In the genomic region with DNA sequence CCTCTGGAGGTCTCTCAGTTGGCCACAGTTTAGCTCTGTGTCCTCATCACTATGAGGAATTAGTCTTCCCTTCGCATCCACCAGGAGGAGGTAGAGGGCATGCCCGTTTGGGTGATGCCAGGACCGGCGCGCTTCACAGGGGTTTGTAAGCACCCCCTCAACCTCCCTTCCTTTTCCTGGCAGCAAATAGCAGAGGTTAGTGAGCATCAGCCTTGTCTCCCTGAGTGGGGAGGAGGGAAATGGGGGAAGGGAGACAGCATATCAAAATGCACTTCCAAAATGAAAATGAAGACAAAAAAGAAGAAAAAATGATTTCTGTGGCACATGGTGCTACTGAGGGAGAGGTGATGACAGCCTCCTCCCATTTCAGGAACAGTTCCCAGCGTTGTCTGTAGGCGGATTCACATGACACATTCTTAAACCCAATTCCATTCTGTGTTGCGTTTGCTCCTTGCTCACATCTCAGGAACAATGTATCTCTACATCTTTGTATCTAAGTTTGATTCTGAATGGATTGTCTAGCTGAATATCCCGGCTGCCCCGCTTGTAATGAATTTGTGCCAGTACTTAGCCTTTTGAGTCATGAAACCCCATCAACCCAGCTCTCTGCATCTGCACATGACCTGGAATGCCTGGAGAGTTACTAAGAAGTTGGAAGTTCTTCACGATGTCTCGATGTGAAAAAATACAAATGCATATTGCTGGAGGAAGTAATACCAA, we compare ENCODE assay signal across 1 cellular context.
TF ChIP-seq lines count a peak whose summit lies in the region.

No MANE protein-coding gene starts in this region.

TF ChIP-seq in HepG2, 621 proteins besides CTCF, POLR2A, EP300 and RAD21 (continued from another document and continues in another):
- TF ChIP-seq, protein P1, sequence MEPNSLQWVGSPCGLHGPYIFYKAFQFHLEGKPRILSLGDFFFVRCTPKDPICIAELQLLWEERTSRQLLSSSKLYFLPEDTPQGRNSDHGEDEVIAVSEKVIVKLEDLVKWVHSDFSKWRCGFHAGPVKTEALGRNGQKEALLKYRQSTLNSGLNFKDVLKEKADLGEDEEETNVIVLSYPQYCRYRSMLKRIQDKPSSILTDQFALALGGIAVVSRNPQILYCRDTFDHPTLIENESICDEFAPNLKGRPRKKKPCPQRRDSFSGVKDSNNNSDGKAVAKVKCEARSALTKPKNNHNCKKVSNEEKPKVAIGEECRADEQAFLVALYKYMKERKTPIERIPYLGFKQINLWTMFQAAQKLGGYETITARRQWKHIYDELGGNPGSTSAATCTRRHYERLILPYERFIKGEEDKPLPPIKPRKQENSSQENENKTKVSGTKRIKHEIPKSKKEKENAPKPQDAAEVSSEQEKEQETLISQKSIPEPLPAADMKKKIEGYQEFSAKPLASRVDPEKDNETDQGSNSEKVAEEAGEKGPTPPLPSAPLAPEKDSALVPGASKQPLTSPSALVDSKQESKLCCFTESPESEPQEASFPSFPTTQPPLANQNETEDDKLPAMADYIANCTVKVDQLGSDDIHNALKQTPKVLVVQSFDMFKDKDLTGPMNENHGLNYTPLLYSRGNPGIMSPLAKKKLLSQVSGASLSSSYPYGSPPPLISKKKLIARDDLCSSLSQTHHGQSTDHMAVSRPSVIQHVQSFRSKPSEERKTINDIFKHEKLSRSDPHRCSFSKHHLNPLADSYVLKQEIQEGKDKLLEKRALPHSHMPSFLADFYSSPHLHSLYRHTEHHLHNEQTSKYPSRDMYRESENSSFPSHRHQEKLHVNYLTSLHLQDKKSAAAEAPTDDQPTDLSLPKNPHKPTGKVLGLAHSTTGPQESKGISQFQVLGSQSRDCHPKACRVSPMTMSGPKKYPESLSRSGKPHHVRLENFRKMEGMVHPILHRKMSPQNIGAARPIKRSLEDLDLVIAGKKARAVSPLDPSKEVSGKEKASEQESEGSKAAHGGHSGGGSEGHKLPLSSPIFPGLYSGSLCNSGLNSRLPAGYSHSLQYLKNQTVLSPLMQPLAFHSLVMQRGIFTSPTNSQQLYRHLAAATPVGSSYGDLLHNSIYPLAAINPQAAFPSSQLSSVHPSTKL (CRISPR knock-in tag; IDR thresholded peaks at IDR 0.05): 0 out of 2 replicates have a peak, but pooled peaks have one; percentile 26
- peak; percentile 16; the same call in 1 of the 2 replicates for TF ChIP-seq ETV5 (CRISPR knock-in tag; IDR thresholded peaks at IDR 0.05; ENCODE audit: borderline replicate concordance)
- TF ChIP-seq, protein P2, sequence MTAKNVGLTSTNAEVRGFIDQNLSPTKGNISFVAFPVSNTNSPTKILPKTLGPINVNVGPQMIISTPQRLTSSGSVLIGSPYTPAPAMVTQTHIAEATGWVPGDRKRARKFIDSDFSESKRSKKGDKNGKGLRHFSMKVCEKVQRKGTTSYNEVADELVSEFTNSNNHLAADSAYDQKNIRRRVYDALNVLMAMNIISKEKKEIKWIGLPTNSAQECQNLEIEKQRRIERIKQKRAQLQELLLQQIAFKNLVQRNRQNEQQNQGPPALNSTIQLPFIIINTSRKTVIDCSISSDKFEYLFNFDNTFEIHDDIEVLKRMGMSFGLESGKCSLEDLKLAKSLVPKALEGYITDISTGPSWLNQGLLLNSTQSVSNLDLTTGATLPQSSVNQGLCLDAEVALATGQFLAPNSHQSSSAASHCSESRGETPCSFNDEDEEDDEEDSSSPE (CRISPR knock-in tag; IDR thresholded peaks at IDR 0.05): no peak
- TF ChIP-seq, protein P3, sequence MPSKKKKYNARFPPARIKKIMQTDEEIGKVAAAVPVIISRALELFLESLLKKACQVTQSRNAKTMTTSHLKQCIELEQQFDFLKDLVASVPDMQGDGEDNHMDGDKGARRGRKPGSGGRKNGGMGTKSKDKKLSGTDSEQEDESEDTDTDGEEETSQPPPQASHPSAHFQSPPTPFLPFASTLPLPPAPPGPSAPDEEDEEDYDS (CRISPR knock-in tag; IDR thresholded peaks at IDR 0.05): peak; percentile 29; the same call in 1 of the 2 replicates
- TF ChIP-seq, protein P4, sequence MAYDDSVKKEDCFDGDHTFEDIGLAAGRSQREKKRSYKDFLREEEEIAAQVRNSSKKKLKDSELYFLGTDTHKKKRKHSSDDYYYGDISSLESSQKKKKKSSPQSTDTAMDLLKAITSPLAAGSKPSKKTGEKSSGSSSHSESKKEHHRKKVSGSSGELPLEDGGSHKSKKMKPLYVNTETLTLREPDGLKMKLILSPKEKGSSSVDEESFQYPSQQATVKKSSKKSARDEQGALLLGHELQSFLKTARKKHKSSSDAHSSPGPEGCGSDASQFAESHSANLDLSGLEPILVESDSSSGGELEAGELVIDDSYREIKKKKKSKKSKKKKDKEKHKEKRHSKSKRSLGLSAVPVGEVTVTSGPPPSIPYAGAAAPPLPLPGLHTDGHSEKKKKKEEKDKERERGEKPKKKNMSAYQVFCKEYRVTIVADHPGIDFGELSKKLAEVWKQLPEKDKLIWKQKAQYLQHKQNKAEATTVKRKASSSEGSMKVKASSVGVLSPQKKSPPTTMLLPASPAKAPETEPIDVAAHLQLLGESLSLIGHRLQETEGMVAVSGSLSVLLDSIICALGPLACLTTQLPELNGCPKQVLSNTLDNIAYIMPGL (CRISPR knock-in tag; IDR thresholded peaks at IDR 0.05; ENCODE audit: borderline replicate concordance in 1 of 2, low read depth in 1 of 2): peak; percentile 30 to 65; a peak in 1 of 4 replicates
- TF ChIP-seq TEAD3 (CRISPR knock-in tag; optimal IDR thresholded peaks at IDR 0.05; ENCODE audit: borderline replicate concordance): peak; percentile 75
- 0 out of 2 replicates have a peak, but pooled peaks have one; percentile 46 for TF ChIP-seq ERF (CRISPR knock-in tag; IDR thresholded peaks at IDR 0.05)
- no peak for TF ChIP-seq NR2F6 (IDR thresholded peaks at IDR 0.05)
- TF ChIP-seq NR2F6 (CRISPR knock-in tag; IDR thresholded peaks at IDR 0.05): peak; percentile 17; the same call in 1 of the 2 replicates
- no peak for TF ChIP-seq REL (CRISPR knock-in tag; conservative IDR thresholded peaks at IDR 0.05)
- TF ChIP-seq, protein P5, sequence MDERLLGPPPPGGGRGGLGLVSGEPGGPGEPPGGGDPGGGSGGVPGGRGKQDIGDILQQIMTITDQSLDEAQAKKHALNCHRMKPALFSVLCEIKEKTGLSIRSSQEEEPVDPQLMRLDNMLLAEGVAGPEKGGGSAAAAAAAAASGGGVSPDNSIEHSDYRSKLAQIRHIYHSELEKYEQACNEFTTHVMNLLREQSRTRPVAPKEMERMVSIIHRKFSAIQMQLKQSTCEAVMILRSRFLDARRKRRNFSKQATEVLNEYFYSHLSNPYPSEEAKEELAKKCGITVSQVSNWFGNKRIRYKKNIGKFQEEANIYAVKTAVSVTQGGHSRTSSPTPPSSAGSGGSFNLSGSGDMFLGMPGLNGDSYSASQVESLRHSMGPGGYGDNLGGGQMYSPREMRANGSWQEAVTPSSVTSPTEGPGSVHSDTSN (CRISPR knock-in tag; IDR thresholded peaks at IDR 0.05): no peak
- TF ChIP-seq ZNF263 (CRISPR knock-in tag; IDR thresholded peaks at IDR 0.05): 0 out of 2 replicates have a peak, but pooled peaks have one; percentile 37
- 0 out of 2 replicates have a peak, but pooled peaks have one; percentile 17 for TF ChIP-seq HOXA3 (CRISPR knock-in tag; IDR thresholded peaks at IDR 0.05)
- 0 out of 2 replicates have a peak, but pooled peaks have one; percentile 34 for TF ChIP-seq CBX5 (CRISPR knock-in tag; IDR thresholded peaks at IDR 0.05; ENCODE audit: borderline replicate concordance)
- TF ChIP-seq, protein P6, sequence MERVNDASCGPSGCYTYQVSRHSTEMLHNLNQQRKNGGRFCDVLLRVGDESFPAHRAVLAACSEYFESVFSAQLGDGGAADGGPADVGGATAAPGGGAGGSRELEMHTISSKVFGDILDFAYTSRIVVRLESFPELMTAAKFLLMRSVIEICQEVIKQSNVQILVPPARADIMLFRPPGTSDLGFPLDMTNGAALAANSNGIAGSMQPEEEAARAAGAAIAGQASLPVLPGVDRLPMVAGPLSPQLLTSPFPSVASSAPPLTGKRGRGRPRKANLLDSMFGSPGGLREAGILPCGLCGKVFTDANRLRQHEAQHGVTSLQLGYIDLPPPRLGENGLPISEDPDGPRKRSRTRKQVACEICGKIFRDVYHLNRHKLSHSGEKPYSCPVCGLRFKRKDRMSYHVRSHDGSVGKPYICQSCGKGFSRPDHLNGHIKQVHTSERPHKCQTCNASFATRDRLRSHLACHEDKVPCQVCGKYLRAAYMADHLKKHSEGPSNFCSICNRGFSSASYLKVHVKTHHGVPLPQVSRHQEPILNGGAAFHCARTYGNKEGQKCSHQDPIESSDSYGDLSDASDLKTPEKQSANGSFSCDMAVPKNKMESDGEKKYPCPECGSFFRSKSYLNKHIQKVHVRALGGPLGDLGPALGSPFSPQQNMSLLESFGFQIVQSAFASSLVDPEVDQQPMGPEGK (CRISPR knock-in tag; IDR thresholded peaks at IDR 0.05): peak; percentile 37; the same call in 1 of the 2 replicates
- no peak for TF ChIP-seq ZBTB1 (CRISPR knock-in tag; IDR thresholded peaks at IDR 0.05; ENCODE audit: borderline replicate concordance)
- TF ChIP-seq KAT8 (CRISPR knock-in tag; IDR thresholded peaks at IDR 0.05): 0 out of 2 replicates have a peak, but pooled peaks have one; percentile 30
- TF ChIP-seq, protein P7, sequence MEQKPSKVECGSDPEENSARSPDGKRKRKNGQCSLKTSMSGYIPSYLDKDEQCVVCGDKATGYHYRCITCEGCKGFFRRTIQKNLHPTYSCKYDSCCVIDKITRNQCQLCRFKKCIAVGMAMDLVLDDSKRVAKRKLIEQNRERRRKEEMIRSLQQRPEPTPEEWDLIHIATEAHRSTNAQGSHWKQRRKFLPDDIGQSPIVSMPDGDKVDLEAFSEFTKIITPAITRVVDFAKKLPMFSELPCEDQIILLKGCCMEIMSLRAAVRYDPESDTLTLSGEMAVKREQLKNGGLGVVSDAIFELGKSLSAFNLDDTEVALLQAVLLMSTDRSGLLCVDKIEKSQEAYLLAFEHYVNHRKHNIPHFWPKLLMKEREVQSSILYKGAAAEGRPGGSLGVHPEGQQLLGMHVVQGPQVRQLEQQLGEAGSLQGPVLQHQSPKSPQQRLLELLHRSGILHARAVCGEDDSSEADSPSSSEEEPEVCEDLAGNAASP (CRISPR knock-in tag; IDR thresholded peaks at IDR 0.05; ENCODE audit: borderline replicate concordance): peak; percentile 69
- TF ChIP-seq ZMYM4 (CRISPR knock-in tag; IDR thresholded peaks at IDR 0.05): peak; percentile 42; the same call in 1 of the 2 replicates
- TF ChIP-seq YEATS2 (CRISPR knock-in tag; IDR thresholded peaks at IDR 0.05; ENCODE audit: borderline replicate concordance): 0 out of 2 replicates have a peak, but pooled peaks have one; percentile 34
- peak; percentile 71 for TF ChIP-seq XRCC5 (optimal IDR thresholded peaks at IDR 0.05; ENCODE audit: low read length)
- peak; percentile 60 for TF ChIP-seq GATAD2A (CRISPR knock-in tag; IDR thresholded peaks at IDR 0.05)
- TF ChIP-seq GATAD1 (CRISPR knock-in tag; IDR thresholded peaks at IDR 0.05): 0 out of 2 replicates have a peak, but pooled peaks have one; percentile 22
- TF ChIP-seq, protein P8, sequence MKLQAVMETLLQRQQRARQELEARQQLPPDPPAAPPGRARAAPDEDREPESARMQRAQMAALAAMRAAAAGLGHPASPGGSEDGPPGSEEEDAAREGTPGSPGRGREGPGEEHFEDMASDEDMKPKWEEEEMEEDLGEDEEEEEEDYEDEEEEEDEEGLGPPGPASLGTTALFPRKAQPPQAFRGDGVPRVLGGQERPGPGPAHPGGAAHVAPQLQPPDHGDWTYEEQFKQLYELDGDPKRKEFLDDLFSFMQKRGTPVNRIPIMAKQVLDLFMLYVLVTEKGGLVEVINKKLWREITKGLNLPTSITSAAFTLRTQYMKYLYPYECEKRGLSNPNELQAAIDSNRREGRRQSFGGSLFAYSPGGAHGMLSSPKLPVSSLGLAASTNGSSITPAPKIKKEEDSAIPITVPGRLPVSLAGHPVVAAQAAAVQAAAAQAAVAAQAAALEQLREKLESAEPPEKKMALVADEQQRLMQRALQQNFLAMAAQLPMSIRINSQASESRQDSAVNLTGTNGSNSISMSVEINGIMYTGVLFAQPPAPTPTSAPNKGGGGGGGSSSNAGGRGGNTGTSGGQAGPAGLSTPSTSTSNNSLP (IDR thresholded peaks at IDR 0.05; ENCODE audit: low read depth, low read length): no peak
- TF ChIP-seq, protein P9, sequence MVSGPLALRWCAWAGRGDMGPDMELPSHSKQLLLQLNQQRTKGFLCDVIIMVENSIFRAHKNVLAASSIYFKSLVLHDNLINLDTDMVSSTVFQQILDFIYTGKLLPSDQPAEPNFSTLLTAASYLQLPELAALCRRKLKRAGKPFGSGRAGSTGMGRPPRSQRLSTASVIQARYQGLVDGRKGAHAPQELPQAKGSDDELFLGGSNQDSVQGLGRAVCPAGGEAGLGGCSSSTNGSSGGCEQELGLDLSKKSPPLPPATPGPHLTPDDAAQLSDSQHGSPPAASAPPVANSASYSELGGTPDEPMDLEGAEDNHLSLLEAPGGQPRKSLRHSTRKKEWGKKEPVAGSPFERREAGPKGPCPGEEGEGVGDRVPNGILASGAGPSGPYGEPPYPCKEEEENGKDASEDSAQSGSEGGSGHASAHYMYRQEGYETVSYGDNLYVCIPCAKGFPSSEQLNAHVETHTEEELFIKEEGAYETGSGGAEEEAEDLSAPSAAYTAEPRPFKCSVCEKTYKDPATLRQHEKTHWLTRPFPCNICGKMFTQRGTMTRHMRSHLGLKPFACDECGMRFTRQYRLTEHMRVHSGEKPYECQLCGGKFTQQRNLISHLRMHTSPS (CRISPR knock-in tag; IDR thresholded peaks at IDR 0.05; ENCODE audit: low read depth): peak; percentile 28; the same call in 1 of the 2 replicates
- 0 out of 2 replicates have a peak, but pooled peaks have one; percentile 59 for TF ChIP-seq KDM1A (CRISPR knock-in tag; IDR thresholded peaks at IDR 0.05)
- TF ChIP-seq, protein P10, sequence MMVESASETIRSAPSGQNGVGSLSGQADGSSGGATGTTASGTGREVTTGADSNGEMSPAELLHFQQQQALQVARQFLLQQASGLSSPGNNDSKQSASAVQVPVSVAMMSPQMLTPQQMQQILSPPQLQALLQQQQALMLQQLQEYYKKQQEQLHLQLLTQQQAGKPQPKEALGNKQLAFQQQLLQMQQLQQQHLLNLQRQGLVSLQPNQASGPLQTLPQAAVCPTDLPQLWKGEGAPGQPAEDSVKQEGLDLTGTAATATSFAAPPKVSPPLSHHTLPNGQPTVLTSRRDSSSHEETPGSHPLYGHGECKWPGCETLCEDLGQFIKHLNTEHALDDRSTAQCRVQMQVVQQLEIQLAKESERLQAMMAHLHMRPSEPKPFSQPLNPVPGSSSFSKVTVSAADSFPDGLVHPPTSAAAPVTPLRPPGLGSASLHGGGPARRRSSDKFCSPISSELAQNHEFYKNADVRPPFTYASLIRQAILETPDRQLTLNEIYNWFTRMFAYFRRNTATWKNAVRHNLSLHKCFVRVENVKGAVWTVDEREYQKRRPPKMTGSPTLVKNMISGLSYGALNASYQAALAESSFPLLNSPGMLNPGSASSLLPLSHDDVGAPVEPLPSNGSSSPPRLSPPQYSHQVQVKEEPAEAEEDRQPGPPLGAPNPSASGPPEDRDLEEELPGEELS (CRISPR knock-in tag; IDR thresholded peaks at IDR 0.05): 0 out of 2 replicates have a peak, but pooled peaks have one; percentile 18
- TF ChIP-seq, protein P11, sequence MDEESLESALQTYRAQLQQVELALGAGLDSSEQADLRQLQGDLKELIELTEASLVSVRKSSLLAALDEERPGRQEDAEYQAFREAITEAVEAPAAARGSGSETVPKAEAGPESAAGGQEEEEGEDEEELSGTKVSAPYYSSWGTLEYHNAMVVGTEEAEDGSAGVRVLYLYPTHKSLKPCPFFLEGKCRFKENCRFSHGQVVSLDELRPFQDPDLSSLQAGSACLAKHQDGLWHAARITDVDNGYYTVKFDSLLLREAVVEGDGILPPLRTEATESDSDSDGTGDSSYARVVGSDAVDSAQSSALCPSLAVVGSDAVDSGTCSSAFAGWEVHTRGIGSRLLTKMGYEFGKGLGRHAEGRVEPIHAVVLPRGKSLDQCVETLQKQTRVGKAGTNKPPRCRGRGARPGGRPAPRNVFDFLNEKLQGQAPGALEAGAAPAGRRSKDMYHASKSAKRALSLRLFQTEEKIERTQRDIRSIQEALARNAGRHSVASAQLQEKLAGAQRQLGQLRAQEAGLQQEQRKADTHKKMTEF (CRISPR knock-in tag; IDR thresholded peaks at IDR 0.05): peak; percentile 40; the same call in 1 of the 2 replicates
- no peak for TF ChIP-seq ZNF326 (CRISPR knock-in tag; IDR thresholded peaks at IDR 0.05; ENCODE audit: borderline replicate concordance)
